In the genomic region with DNA sequence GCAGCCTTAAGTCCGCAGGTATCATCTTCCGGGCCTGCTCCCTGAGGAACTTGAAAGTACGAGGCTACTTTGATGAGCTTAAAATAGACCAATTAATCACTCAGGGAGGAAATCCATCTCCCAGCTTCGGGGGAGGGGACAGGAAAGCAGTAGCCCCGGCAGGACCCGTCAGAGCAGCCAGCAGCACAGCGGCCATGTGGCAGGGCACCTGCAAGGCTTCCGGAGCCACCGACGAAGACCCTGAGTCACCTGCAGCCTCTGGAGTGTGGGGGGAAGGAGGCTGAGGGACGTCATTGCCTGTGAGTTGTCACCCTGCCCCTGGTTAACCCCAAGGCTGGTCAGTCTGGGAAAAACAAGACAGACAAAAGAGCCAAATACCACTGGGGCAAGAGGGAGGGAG, we compare ENCODE assay signal across 21 cellular contexts. TPM values are rescaled to one million over a fixed set of nuclear protein-coding genes. Genes with fewer than 3 reads are reported as not detected.
A peak's percentile ranks its signal among the peaks of the same experiment; 100 is the strongest.
DNase-seq lines count a peak whose midpoint lies in the region; ATAC-seq and TF ChIP-seq lines count a peak whose summit lies in the region.
"Had no signal": no experiment of that assay in that cellular context is flagged by ENCODE, and none has a peak within 500 bp of the region (broad histone marks: within the 10 kb centered on the region; RNA-seq: fewer than 3 reads in every experiment).

No MANE protein-coding gene starts in this region.

- H3K4me3 Mint-ChIP-seq in stimulated activated effector memory CD8-positive, alpha-beta T cell treated with anti-CD3 and anti-CD28 coated beads, Interleukin-12 subunit alpha, Interleukin-12 subunit beta, amount 100 ng/mL, for 72 hours: no peak overlapping the region
- H3K4me3 Mint-ChIP-seq: activated T-cell treated with anti-CD3 and anti-CD28 coated beads, Interleukin-2, amount 50 U/mL, for 24 hours had no signal

- peaks cover 19% of the 10 kb centered on the region for H3K4me1 Mint-ChIP-seq in stimulated activated effector memory CD8-positive, alpha-beta T cell treated with anti-CD3 and anti-CD28 coated beads, Interleukin-12 subunit alpha, Interleukin-12 subunit beta, amount 100 ng/mL, for 72 hours

- peaks cover 2% of the 10 kb centered on the region for H3K36me3 Mint-ChIP-seq in stimulated activated effector memory CD8-positive, alpha-beta T cell treated with anti-CD3 and anti-CD28 coated beads, Interleukin-12 subunit alpha, Interleukin-12 subunit beta, amount 100 ng/mL, for 72 hours

- H3K27ac ChIP-seq in right cardiac atrium (ENCODE audit: low read length): no peak overlapping the region
- no peak overlapping the region for H3K27ac ChIP-seq in left ventricle myocardium inferior (replicated peaks)
- H3K27ac ChIP-seq in adrenal gland: peak overlapping the region in 2 of 5 donors; percentile 15 to 47
- H3K27ac ChIP-seq in ovary: no peak overlapping the region
- H3K27ac ChIP-seq: upper lobe of right lung had no signal

- H3K4me3 ChIP-seq in right cardiac atrium (ENCODE audit: low read length) (no peak overlapping the region), left ventricle myocardium inferior (no peak overlapping the region), adrenal gland (no peak overlapping the region), ovary (no peak overlapping the region)
- H3K4me3 ChIP-seq: upper lobe of right lung had no signal

- H3K9me3 Mint-ChIP-seq in stimulated activated effector memory CD8-positive, alpha-beta T cell treated with anti-CD3 and anti-CD28 coated beads, Interleukin-12 subunit alpha, Interleukin-12 subunit beta, amount 100 ng/mL, for 72 hours: no peaks in the 10 kb centered on the region
- H3K9me3 Mint-ChIP-seq: activated T-cell treated with anti-CD3 and anti-CD28 coated beads, Interleukin-2, amount 50 U/mL, for 24 hours had no signal

- DNase-seq in right cardiac atrium (peak in 2 of 3 donors; percentile 48 to 60), left ventricle myocardium inferior (no peak), KG1 (lab: John Stamatoyannopoulos, UW) (peak; percentile 23), adrenal gland (peak in 6 of 7 donors; percentile 61 to 83 (median 74)), ovary (no peak), NCI-H2107 treated with DMSO at 0.1 percent for 48 hours (lab: John Stamatoyannopoulos, UW; ENCODE audit: unreplicated experiment) (no peak)
- no peak for DNase-seq in stimulated activated effector memory CD8-positive, alpha-beta T cell treated with anti-CD3 and anti-CD28 coated beads, Interleukin-12 subunit alpha, Interleukin-12 subunit beta, amount 100 ng/mL, for 72 hours (ENCODE audit: low spot score in 2 of 2)
- DNase-seq: activated T-cell treated with anti-CD3 and anti-CD28 coated beads, Interleukin-2, amount 50 U/mL, for 24 hours; AML-193; amniotic stem cell; cerebellar nuclear complex; foreskin melanocyte; mesenchymal stem cell; NCI-H1694; Right ventricle myocardium superior; stimulated activated CD4-positive, alpha-beta T cell treated with anti-CD3 and anti-CD28 coated beads, Interleukin-4, amount 100 ng/mL, for 24 hours; T-helper 2 cell; upper lobe of right lung had no signal

- H3K36me3 ChIP-seq in left ventricle myocardium inferior (no peaks in the 10 kb centered on the region), adrenal gland (replicated peaks in 1 of 2) (no peaks in the 10 kb centered on the region), ovary (no peaks in the 10 kb centered on the region)
- H3K36me3 ChIP-seq: upper lobe of right lung had no signal

- WGBS in right cardiac atrium: 43% methylated on average over 11 of the region's 11 CpGs
- 3 to 22% (median 11%) methylated on average over 8 to 11 of the region's 11 CpGs for WGBS in adrenal gland, 4 donors
- WGBS in ovary, 3 donors: 58 to 65% (median 61%) methylated on average over 11 of the region's 11 CpGs

- H3K4me1 ChIP-seq in right cardiac atrium (ENCODE audit: control insufficient read depth, insufficient read depth, low read length) (peaks cover 13% of the 10 kb centered on the region), left ventricle myocardium inferior (peaks cover 58% of the 10 kb centered on the region), adrenal gland (replicated peaks in 1 of 2) (peaks cover 15 to 45% of the 10 kb centered on the region in 2 donors), ovary (ENCODE audit: insufficient read depth) (peaks cover 7% of the 10 kb centered on the region)

- H3K9me3 ChIP-seq in right cardiac atrium (ENCODE audit: control insufficient read depth, low read length) (no peaks in the 10 kb centered on the region), left ventricle myocardium inferior (replicated peaks) (no peaks in the 10 kb centered on the region), adrenal gland (replicated peaks in 1 of 3) (no peaks in the 10 kb centered on the region), ovary (no peaks in the 10 kb centered on the region)
- H3K9me3 ChIP-seq: upper lobe of right lung had no signal

- TF ChIP-seq CTCF in left ventricle myocardium inferior (IDR thresholded peaks at IDR 0.05; ENCODE audit: borderline replicate concordance): no peak
- TF ChIP-seq CTCF in adrenal gland (IDR thresholded peaks at IDR 0.05): no peak
- no peak for TF ChIP-seq CTCF in ovary (IDR thresholded peaks at IDR 0.05)

- H3K27ac Mint-ChIP-seq in stimulated activated effector memory CD8-positive, alpha-beta T cell treated with anti-CD3 and anti-CD28 coated beads, Interleukin-12 subunit alpha, Interleukin-12 subunit beta, amount 100 ng/mL, for 72 hours: peak overlapping the region; percentile 61
- H3K27ac Mint-ChIP-seq: activated T-cell treated with anti-CD3 and anti-CD28 coated beads, Interleukin-2, amount 50 U/mL, for 24 hours had no signal

- H3K27me3 ChIP-seq in right cardiac atrium (ENCODE audit: control insufficient read depth, insufficient read depth) (no peaks in the 10 kb centered on the region), left ventricle myocardium inferior (ENCODE audit: low read depth) (no peaks in the 10 kb centered on the region), adrenal gland (no peaks in the 10 kb centered on the region), ovary (no peaks in the 10 kb centered on the region)
- H3K27me3 ChIP-seq: upper lobe of right lung had no signal

- intact Hi-C loops in right cardiac atrium (cut with DNase I) (no loop called here), left ventricle myocardium inferior (cut with micrococcal nuclease) (no loop called here), adrenal gland (cut with DNase I) (no loop called here), ovary (cut with DNase I) (no loop called here)

- TF ChIP-seq EP300 in ovary (IDR thresholded peaks at IDR 0.05): no peak

- no peak for TF ChIP-seq POLR2A in adrenal gland (IDR thresholded peaks at IDR 0.05)
- no peak for TF ChIP-seq POLR2A in ovary (IDR thresholded peaks at IDR 0.05)

- ATAC-seq in right cardiac atrium (no peak), GM18517 (IDR thresholded peaks at IDR 0.05; ENCODE audit: unreplicated experiment) (no peak)
- ATAC-seq in stimulated activated effector memory CD8-positive, alpha-beta T cell treated with anti-CD3 and anti-CD28 coated beads, Interleukin-12 subunit alpha, Interleukin-12 subunit beta, amount 100 ng/mL, for 72 hours: no peak
- ATAC-seq: sciatic nerve, upper lobe of right lung had no signal

RNA-seq across cellular contexts. Expression of a gene that starts 4.4 kb away (rescaled TPM):
- total RNA-seq in right cardiac atrium (10 to 100 TPM; 19.2 to 26.5 (median 24.0) TPM), left ventricle myocardium inferior (9.0 TPM), adrenal gland (100 to 1,000 TPM in 2 of 8 donors, 10 to 100 TPM in 6; 38.7 to 195 (median 68.4) TPM), ovary (10 to 100 TPM in 6 of 7 donors, 1 to 10 TPM in 1; 9.3 to 43.8 (median 18.8) TPM)
- polyA plus RNA-seq in right cardiac atrium (20.2 TPM), adrenal gland (100 to 1,000 TPM in 2 of 3 donors, 10 to 100 TPM in 1; 38.8 to 116 (median 113) TPM), ovary (10 to 100 TPM in 1 of 2 donors, 1 to 10 TPM in 1; 8.6 to 10.5 TPM)

RNA-seq across cellular contexts. Expression of a gene that starts 26.3 kb away (rescaled TPM):
- total RNA-seq in right cardiac atrium: 10 to 100 TPM in 1 of 4 donors, 1 to 10 TPM in 3; 4.0 to 10.1 (median 6.7) TPM
- polyA plus RNA-seq in right cardiac atrium: 5.1 TPM
- 6.2 TPM for total RNA-seq in left ventricle myocardium inferior
- 10 to 100 TPM in 6 of 8 donors, 1 to 10 TPM in 2; 3.3 to 49.7 (median 12.2) TPM for total RNA-seq in adrenal gland
- 10 to 100 TPM in 2 of 3 donors, 1 to 10 TPM in 1; 7.7 to 34.0 (median 16.1) TPM for polyA plus RNA-seq in adrenal gland
- total RNA-seq in ovary: 1 to 10 TPM; 2.9 to 8.1 (median 5.1) TPM
- polyA plus RNA-seq in ovary: 1 to 10 TPM; 3.3 to 7.6 TPM
- total RNA-seq: H4 had no signal

Comparison
In these comparisons a context has a peak if more than half of its experiments do, and no peak if none do; other contexts are left out.
1. DNase-seq: peak in right cardiac atrium (2 of 3), KG1 (single experiment) and adrenal gland (6 of 7); none in left ventricle myocardium inferior (single experiment), stimulated activated effector memory CD8-positive, alpha-beta T cell treated with anti-CD3 and anti-CD28 coated beads, Interleukin-12 subunit alpha, Interleukin-12 subunit beta, amount 100 ng/mL, for 72 hours (0 of 2), ovary (0 of 5) and NCI-H2107 treated with DMSO at 0.1 percent for 48 hours (single experiment).